Comparison of ENCODE assay signal across 1 cellular context in the genomic region with DNA sequence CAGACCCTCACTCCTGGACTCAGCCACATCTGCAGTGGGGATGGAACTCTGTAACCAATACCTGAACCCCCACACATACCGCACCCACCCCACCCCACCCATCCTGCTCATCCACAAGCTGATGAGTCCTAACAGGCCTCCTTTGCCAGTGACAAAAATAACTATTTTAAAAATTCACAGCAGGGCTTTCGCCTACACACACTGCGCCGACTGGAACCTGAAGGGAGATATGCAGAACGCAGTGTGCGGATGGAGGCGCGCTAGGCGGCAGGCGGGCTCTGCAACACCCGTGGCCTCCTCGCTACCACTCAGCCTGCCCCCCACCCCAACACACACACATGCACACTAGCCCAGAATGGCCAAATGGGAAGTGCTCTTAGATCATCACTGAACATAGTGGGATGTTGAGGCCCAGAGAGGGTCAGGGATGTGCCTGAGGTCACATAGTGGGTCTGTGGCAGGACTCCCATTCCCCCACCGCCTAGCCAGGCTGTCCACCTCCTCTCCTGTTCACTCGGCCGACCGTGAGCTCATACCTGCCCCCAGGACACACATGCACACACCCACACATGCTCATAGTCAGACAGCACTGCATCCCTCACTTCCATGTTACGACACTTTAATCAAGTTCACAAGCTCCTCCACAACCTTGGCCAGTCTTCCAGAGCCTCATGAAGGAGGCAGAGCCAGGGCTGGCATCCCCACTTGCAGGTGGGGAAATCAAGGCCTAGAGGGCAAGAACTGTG.
TF ChIP-seq lines count a peak whose summit lies in the region.

No MANE protein-coding gene starts in this region.

TF ChIP-seq in IMR-90, 13 proteins besides CTCF, POLR2A, EP300 and RAD21 (continued from another document):
- TF ChIP-seq RFX5 (IDR thresholded peaks at IDR 0.05; ENCODE audit: low read depth, low read length): no peak
